In genomic region chr18:49460958-49461601, GRCh38 we compare ENCODE assay signal across 8 cellular contexts. TPM values are rescaled to one million over a fixed set of nuclear protein-coding genes. Genes with fewer than 3 reads are reported as not detected.
DNase-seq lines count a peak whose midpoint lies in the region; ATAC-seq and TF ChIP-seq lines count a peak whose summit lies in the region.

No MANE protein-coding gene starts in this region.

- no peaks in the 10 kb centered on the region for H3K36me3 ChIP-seq in neural progenitor cell

- H3K4me2 ChIP-seq in neural progenitor cell: peak overlapping the region; percentile 88

- H2AFZ ChIP-seq in neural progenitor cell (replicated peaks): peak overlapping the region; percentile 80

- H3K4me1 Mint-ChIP-seq in Calu3 (ENCODE audit: low read depth, unreplicated experiment) (peaks cover 20% of the 10 kb centered on the region), neural progenitor cell (peaks cover 32% of the 10 kb centered on the region)
- H3K4me1 Mint-ChIP-seq in dendritic cell treated with granulocyte-macrophage colony-stimulating factor and Interleukin-4, amounts not matched to agents 40 ng/mL and 50 ng/mL, for 4 days (ENCODE audit: low read depth): peaks cover 35% of the 10 kb centered on the region

- H3K27ac Mint-ChIP-seq in Calu3 (ENCODE audit: unreplicated experiment) (peak overlapping the region; percentile 87), neural progenitor cell (peak overlapping the region; percentile 44)
- H3K27ac Mint-ChIP-seq in dendritic cell treated with granulocyte-macrophage colony-stimulating factor and Interleukin-4, amounts not matched to agents 40 ng/mL and 50 ng/mL, for 4 days: peak overlapping the region; percentile 87

- peaks cover 22% of the 10 kb centered on the region for H3K4me1 ChIP-seq in neural progenitor cell

- H3K4me3 ChIP-seq in NB4 (ENCODE audit: low read depth, low read length) (peak overlapping the region; percentile 73), neural progenitor cell (peak overlapping the region; percentile 72)

- peak overlapping the region; percentile 64 for H3K4me3 Mint-ChIP-seq in Calu3 (ENCODE audit: low read depth, unreplicated experiment)
- peak overlapping the region; percentile 89 for H3K4me3 Mint-ChIP-seq in dendritic cell treated with granulocyte-macrophage colony-stimulating factor and Interleukin-4, amounts not matched to agents 40 ng/mL and 50 ng/mL, for 4 days
- peak overlapping the region; percentile 87 for H3K4me3 Mint-ChIP-seq in neural progenitor cell

- no peak overlapping the region for H3K9ac ChIP-seq in neural progenitor cell

- TF ChIP-seq CTCF in Calu3 (IDR thresholded peaks at IDR 0.05; ENCODE audit: unreplicated experiment) (no peak), NB4 (IDR thresholded peaks at IDR 0.05; ENCODE audit: low read depth, low read length) (no peak), neural progenitor cell (IDR thresholded peaks at IDR 0.05) (no peak), omental fat pad (IDR thresholded peaks at IDR 0.05) (no peak)

- TSS peak; percentile 100 for BruUV-seq in Calu3 (replicated peaks; lab: Mats Ljungman, UMichigan)

- DNase-seq in Calu3 (no peak), NB4 (ENCODE audit: low read depth) (peak; percentile 28), neural progenitor cell (ENCODE audit: low spot score) (no peak), SKM-1 (lab: John Stamatoyannopoulos, UW; ENCODE audit: unreplicated experiment) (no peak), COR-L47 (lab: John Stamatoyannopoulos, UW) (no peak), NCI-H187 treated with DMSO at 0.1 percent for 48 hours (lab: John Stamatoyannopoulos, UW) (no peak), omental fat pad (ENCODE audit: low spot score) (no peak)

- H3K9me3 Mint-ChIP-seq in Calu3 (ENCODE audit: low read depth, unreplicated experiment): no peaks in the 10 kb centered on the region
- H3K9me3 Mint-ChIP-seq in dendritic cell treated with granulocyte-macrophage colony-stimulating factor and Interleukin-4, amounts not matched to agents 40 ng/mL and 50 ng/mL, for 4 days: no peaks in the 10 kb centered on the region
- H3K9me3 Mint-ChIP-seq in neural progenitor cell: no peaks in the 10 kb centered on the region

- H3K27me3 Mint-ChIP-seq in Calu3 (ENCODE audit: unreplicated experiment) (no peaks in the 10 kb centered on the region), neural progenitor cell (ENCODE audit: insufficient read depth, low read depth) (peaks cover 10% of the 10 kb centered on the region)
- H3K27me3 Mint-ChIP-seq in dendritic cell treated with granulocyte-macrophage colony-stimulating factor and Interleukin-4, amounts not matched to agents 40 ng/mL and 50 ng/mL, for 4 days: no peaks in the 10 kb centered on the region

- peaks cover 18% of the 10 kb centered on the region for H3K79me2 ChIP-seq in neural progenitor cell (ENCODE audit: low read depth)

- peaks cover 5% of the 10 kb centered on the region for H4K20me1 ChIP-seq in neural progenitor cell (ENCODE audit: low read depth)

- TF ChIP-seq POLR2A in NB4 (IDR thresholded peaks at IDR 0.05; ENCODE audit: extremely low read depth, insufficient read length): no peak

- peaks cover 15% of the 10 kb centered on the region for H3K36me3 Mint-ChIP-seq in Calu3 (ENCODE audit: insufficient read depth, unreplicated experiment)
- H3K36me3 Mint-ChIP-seq in dendritic cell treated with granulocyte-macrophage colony-stimulating factor and Interleukin-4, amounts not matched to agents 40 ng/mL and 50 ng/mL, for 4 days (ENCODE audit: low read depth): peaks cover 4% of the 10 kb centered on the region
- H3K36me3 Mint-ChIP-seq in neural progenitor cell: no peaks in the 10 kb centered on the region

- no peaks in the 10 kb centered on the region for H3K9me3 ChIP-seq in neural progenitor cell (ENCODE audit: low read depth)

- intact Hi-C loops in Calu3 (cut with micrococcal nuclease; ENCODE audit: unreplicated experiment): no loop called here
- intact Hi-C loops in dendritic cell treated with granulocyte-macrophage colony-stimulating factor and Interleukin-4, amounts not matched to agents 40 ng/mL and 50 ng/mL, for 4 days (cut with micrococcal nuclease): loop anchor here (1.0 kb wide), 2 partner anchors 26 to 31 kb away; partner anchors contain the start of genes C18orf32 and RPL17

- CTCF ChIA-PET in Calu3 (lab: Charles Lee): interaction anchor here (0.7 to 1.2 kb wide), 3 partner anchors 11 to 284 kb away, joined by 3 read pairs; no protein-coding TSS in a partner anchor

- H3K27ac ChIP-seq in neural progenitor cell: no peak overlapping the region

- H3K27me3 ChIP-seq in neural progenitor cell: peaks cover 8% of the 10 kb centered on the region

- H3F3A ChIP-seq in neural progenitor cell (ENCODE audit: low read depth): peaks cover 21% of the 10 kb centered on the region

- no peak for ATAC-seq in omental fat pad (ENCODE audit: low FRiP score)

RNA-seq across cellular contexts. Expression of gene DYM, which starts 0.6 kb away (rescaled TPM):
- total RNA-seq in Calu3 (2022) (45.4 and 47.7 TPM in 2 replicates), neural progenitor cell (ENCODE audit: low replicate concordance) (46.8 and 53.4 TPM in 2 replicates), omental fat pad (10 to 100 TPM; 43.1 to 84.0 (median 67.9) TPM)

RNA-seq across cellular contexts. Expression of gene C18orf32, which starts 26.0 kb away (rescaled TPM):
- total RNA-seq in Calu3 (2022): 57.8 and 73.8 TPM in 2 replicates
- total RNA-seq in neural progenitor cell (ENCODE audit: low replicate concordance): 41.2 and 72.4 TPM in 2 replicates
- total RNA-seq in omental fat pad: 10 to 100 TPM; 21.8 to 31.2 (median 25.7) TPM

RNA-seq across cellular contexts. Expression of gene RPL17, which starts 31.2 kb away (rescaled TPM):
- total RNA-seq in Calu3 (2022) (1,255 and 1,278 TPM in 2 replicates), neural progenitor cell (ENCODE audit: low replicate concordance) (3,661 and 4,399 TPM in 2 replicates), omental fat pad (1,000 to 10,000 TPM; 1,522 to 1,939 (median 1,772) TPM)
